ENCODE assay signal across 1 cellular context in the genomic region with DNA sequence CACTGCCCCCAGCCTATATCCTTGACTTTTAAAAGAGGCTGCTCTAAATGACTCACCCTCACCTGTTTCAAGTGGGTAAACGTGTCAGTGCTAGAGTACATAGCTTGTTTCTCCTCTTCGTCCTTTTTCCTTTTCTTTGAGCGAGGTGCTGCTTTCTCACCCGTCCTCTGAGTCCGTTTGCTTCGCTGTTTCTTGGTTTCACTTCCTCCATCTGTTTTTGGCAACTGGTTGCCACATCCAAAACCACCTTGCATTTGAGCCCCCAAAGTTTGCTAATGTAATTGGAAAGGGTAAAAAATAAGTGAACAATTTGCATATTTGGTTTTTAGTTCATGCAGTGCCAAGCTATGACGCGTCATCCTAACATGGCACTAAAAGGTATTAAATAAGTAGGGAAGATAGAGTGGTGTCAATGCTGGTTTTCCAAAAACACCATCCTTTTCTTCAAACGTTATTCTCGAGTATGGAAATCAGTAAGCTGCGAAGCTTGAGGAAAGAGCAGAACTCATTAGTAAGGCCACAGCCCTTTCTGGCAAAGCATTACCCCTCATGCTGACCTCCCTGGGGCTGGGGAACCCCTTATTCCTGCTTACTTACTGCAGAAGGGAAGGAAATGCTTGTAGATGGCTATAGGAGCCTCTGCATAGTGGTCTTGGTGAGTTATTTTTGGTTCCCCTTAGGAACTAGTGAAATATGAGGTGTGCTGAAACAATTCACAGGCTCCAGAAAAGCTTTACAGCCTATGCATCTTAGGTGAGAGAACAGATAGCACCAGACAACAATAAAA.
TF ChIP-seq lines count a peak whose summit lies in the region.

No MANE protein-coding gene starts in this region.

TF ChIP-seq in GM12878, 131 proteins besides CTCF, POLR2A, EP300 and RAD21 (continued from another document and continues in another):
- TF ChIP-seq, protein P1, sequence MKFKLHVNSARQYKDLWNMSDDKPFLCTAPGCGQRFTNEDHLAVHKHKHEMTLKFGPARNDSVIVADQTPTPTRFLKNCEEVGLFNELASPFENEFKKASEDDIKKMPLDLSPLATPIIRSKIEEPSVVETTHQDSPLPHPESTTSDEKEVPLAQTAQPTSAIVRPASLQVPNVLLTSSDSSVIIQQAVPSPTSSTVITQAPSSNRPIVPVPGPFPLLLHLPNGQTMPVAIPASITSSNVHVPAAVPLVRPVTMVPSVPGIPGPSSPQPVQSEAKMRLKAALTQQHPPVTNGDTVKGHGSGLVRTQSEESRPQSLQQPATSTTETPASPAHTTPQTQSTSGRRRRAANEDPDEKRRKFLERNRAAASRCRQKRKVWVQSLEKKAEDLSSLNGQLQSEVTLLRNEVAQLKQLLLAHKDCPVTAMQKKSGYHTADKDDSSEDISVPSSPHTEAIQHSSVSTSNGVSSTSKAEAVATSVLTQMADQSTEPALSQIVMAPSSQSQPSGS (IDR thresholded peaks at IDR 0.05; ENCODE audit: low read length) = peak; percentile 77
- TF ChIP-seq ETV6 (conservative IDR thresholded peaks at IDR 0.05 in 1 of 2, IDR thresholded peaks at IDR 0.05 in 1 of 2; ENCODE audit: borderline replicate concordance in 1 of 2, low read depth in 1 of 2) = peak in 1 of 2 experiments; percentile 86; a peak in 2 of 4 replicates
- TF ChIP-seq HDAC6 (IDR thresholded peaks at IDR 0.05; ENCODE audit: unreplicated experiment) = no peak
- TF ChIP-seq, protein P2, sequence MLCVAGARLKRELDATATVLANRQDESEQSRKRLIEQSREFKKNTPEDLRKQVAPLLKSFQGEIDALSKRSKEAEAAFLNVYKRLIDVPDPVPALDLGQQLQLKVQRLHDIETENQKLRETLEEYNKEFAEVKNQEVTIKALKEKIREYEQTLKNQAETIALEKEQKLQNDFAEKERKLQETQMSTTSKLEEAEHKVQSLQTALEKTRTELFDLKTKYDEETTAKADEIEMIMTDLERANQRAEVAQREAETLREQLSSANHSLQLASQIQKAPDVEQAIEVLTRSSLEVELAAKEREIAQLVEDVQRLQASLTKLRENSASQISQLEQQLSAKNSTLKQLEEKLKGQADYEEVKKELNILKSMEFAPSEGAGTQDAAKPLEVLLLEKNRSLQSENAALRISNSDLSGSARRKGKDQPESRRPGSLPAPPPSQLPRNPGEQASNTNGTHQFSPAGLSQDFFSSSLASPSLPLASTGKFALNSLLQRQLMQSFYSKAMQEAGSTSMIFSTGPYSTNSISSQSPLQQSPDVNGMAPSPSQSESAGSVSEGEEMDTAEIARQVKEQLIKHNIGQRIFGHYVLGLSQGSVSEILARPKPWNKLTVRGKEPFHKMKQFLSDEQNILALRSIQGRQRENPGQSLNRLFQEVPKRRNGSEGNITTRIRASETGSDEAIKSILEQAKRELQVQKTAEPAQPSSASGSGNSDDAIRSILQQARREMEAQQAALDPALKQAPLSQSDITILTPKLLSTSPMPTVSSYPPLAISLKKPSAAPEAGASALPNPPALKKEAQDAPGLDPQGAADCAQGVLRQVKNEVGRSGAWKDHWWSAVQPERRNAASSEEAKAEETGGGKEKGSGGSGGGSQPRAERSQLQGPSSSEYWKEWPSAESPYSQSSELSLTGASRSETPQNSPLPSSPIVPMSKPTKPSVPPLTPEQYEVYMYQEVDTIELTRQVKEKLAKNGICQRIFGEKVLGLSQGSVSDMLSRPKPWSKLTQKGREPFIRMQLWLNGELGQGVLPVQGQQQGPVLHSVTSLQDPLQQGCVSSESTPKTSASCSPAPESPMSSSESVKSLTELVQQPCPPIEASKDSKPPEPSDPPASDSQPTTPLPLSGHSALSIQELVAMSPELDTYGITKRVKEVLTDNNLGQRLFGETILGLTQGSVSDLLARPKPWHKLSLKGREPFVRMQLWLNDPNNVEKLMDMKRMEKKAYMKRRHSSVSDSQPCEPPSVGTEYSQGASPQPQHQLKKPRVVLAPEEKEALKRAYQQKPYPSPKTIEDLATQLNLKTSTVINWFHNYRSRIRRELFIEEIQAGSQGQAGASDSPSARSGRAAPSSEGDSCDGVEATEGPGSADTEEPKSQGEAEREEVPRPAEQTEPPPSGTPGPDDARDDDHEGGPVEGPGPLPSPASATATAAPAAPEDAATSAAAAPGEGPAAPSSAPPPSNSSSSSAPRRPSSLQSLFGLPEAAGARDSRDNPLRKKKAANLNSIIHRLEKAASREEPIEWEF (IDR thresholded peaks at IDR 0.05; ENCODE audit: insufficient replicate concordance, low read depth, low read length) = peak; percentile 48
- peak; percentile 90 for TF ChIP-seq NFIC (IDR thresholded peaks at IDR 0.05; ENCODE audit: low read depth, low read length)
- TF ChIP-seq POU2F2 (IDR thresholded peaks at IDR 0.05; ENCODE audit: borderline replicate concordance, low read depth, low read length) = peak; percentile 82; the same call in 2 of the 3 replicates
- TF ChIP-seq, protein P3, sequence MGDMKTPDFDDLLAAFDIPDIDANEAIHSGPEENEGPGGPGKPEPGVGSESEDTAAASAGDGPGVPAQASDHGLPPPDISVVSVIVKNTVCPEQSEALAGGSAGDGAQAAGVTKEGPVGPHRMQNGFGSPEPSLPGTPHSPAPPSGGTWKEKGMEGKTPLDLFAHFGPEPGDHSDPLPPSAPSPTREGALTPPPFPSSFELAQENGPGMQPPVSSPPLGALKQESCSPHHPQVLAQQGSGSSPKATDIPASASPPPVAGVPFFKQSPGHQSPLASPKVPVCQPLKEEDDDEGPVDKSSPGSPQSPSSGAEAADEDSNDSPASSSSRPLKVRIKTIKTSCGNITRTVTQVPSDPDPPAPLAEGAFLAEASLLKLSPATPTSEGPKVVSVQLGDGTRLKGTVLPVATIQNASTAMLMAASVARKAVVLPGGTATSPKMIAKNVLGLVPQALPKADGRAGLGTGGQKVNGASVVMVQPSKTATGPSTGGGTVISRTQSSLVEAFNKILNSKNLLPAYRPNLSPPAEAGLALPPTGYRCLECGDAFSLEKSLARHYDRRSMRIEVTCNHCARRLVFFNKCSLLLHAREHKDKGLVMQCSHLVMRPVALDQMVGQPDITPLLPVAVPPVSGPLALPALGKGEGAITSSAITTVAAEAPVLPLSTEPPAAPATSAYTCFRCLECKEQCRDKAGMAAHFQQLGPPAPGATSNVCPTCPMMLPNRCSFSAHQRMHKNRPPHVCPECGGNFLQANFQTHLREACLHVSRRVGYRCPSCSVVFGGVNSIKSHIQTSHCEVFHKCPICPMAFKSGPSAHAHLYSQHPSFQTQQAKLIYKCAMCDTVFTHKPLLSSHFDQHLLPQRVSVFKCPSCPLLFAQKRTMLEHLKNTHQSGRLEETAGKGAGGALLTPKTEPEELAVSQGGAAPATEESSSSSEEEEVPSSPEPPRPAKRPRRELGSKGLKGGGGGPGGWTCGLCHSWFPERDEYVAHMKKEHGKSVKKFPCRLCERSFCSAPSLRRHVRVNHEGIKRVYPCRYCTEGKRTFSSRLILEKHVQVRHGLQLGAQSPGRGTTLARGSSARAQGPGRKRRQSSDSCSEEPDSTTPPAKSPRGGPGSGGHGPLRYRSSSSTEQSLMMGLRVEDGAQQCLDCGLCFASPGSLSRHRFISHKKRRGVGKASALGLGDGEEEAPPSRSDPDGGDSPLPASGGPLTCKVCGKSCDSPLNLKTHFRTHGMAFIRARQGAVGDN (IDR thresholded peaks at IDR 0.05) = peak; percentile 74; the same call in 1 of the 2 replicates
- no peak for TF ChIP-seq SMAD5 (IDR thresholded peaks at IDR 0.05; ENCODE audit: low read depth)
- TF ChIP-seq, protein P4, sequence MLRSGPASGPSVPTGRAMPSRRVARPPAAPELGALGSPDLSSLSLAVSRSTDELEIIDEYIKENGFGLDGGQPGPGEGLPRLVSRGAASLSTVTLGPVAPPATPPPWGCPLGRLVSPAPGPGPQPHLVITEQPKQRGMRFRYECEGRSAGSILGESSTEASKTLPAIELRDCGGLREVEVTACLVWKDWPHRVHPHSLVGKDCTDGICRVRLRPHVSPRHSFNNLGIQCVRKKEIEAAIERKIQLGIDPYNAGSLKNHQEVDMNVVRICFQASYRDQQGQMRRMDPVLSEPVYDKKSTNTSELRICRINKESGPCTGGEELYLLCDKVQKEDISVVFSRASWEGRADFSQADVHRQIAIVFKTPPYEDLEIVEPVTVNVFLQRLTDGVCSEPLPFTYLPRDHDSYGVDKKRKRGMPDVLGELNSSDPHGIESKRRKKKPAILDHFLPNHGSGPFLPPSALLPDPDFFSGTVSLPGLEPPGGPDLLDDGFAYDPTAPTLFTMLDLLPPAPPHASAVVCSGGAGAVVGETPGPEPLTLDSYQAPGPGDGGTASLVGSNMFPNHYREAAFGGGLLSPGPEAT (IDR thresholded peaks at IDR 0.05; ENCODE audit: low read depth) = peak; percentile 94
- TF ChIP-seq KDM1A (IDR thresholded peaks at IDR 0.05; ENCODE audit: borderline replicate concordance) = no peak
- TF ChIP-seq, protein P5, sequence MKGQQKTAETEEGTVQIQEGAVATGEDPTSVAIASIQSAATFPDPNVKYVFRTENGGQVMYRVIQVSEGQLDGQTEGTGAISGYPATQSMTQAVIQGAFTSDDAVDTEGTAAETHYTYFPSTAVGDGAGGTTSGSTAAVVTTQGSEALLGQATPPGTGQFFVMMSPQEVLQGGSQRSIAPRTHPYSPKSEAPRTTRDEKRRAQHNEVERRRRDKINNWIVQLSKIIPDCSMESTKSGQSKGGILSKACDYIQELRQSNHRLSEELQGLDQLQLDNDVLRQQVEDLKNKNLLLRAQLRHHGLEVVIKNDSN (IDR thresholded peaks at IDR 0.05; ENCODE audit: borderline replicate concordance, extremely low read length, insufficient read depth, low read depth, low read length) = no peak
- peak; percentile 98 for TF ChIP-seq MEF2B (IDR thresholded peaks at IDR 0.05; ENCODE audit: partially characterized antibody, poor library complexity, severe bottlenecking)
- no peak for TF ChIP-seq ESRRA (IDR thresholded peaks at IDR 0.05; ENCODE audit: low read length)
- TF ChIP-seq, protein P6, sequence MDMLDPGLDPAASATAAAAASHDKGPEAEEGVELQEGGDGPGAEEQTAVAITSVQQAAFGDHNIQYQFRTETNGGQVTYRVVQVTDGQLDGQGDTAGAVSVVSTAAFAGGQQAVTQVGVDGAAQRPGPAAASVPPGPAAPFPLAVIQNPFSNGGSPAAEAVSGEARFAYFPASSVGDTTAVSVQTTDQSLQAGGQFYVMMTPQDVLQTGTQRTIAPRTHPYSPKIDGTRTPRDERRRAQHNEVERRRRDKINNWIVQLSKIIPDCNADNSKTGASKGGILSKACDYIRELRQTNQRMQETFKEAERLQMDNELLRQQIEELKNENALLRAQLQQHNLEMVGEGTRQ (IDR thresholded peaks at IDR 0.05; ENCODE audit: borderline replicate concordance, low read depth, low read length) = no peak
- TF ChIP-seq ZBED1 (IDR thresholded peaks at IDR 0.05; ENCODE audit: borderline replicate concordance) = 0 out of 2 replicates have a peak, but pooled peaks have one; percentile 25
- TF ChIP-seq YBX1 (IDR thresholded peaks at IDR 0.05) = no peak
- TF ChIP-seq, protein P7, sequence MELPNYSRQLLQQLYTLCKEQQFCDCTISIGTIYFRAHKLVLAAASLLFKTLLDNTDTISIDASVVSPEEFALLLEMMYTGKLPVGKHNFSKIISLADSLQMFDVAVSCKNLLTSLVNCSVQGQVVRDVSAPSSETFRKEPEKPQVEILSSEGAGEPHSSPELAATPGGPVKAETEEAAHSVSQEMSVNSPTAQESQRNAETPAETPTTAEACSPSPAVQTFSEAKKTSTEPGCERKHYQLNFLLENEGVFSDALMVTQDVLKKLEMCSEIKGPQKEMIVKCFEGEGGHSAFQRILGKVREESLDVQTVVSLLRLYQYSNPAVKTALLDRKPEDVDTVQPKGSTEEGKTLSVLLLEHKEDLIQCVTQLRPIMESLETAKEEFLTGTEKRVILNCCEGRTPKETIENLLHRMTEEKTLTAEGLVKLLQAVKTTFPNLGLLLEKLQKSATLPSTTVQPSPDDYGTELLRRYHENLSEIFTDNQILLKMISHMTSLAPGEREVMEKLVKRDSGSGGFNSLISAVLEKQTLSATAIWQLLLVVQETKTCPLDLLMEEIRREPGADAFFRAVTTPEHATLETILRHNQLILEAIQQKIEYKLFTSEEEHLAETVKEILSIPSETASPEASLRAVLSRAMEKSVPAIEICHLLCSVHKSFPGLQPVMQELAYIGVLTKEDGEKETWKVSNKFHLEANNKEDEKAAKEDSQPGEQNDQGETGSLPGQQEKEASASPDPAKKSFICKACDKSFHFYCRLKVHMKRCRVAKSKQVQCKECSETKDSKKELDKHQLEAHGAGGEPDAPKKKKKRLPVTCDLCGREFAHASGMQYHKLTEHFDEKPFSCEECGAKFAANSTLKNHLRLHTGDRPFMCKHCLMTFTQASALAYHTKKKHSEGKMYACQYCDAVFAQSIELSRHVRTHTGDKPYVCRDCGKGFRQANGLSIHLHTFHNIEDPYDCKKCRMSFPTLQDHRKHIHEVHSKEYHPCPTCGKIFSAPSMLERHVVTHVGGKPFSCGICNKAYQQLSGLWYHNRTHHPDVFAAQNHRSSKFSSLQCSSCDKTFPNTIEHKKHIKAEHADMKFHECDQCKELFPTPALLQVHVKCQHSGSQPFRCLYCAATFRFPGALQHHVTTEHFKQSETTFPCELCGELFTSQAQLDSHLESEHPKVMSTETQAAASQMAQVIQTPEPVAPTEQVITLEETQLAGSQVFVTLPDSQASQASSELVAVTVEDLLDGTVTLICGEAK (IDR thresholded peaks at IDR 0.05; ENCODE audit: borderline replicate concordance) = no peak
- TF ChIP-seq ZNF217 (IDR thresholded peaks at IDR 0.05) = peak; percentile 85; the same call in 1 of the 2 replicates
- TF ChIP-seq EGR1 (IDR thresholded peaks at IDR 0.05; ENCODE audit: borderline replicate concordance in 1 of 2, low read depth in 2 of 2, low read length in 2 of 2) = no peak
- no peak for TF ChIP-seq SIX5 (IDR thresholded peaks at IDR 0.05; ENCODE audit: low read depth, low read length, severe bottlenecking)
- no peak for TF ChIP-seq BRCA1 (IDR thresholded peaks at IDR 0.05; ENCODE audit: low read depth, low read length)
- TF ChIP-seq IKZF1 (conservative IDR thresholded peaks at IDR 0.05) = peak; percentile 97
- TF ChIP-seq MTA3 (IDR thresholded peaks at IDR 0.05; ENCODE audit: borderline replicate concordance, low read length) = peak; percentile 97
- TF ChIP-seq ATF7 (IDR thresholded peaks at IDR 0.05; ENCODE audit: low read depth) = peak; percentile 86
- TF ChIP-seq, protein P8, sequence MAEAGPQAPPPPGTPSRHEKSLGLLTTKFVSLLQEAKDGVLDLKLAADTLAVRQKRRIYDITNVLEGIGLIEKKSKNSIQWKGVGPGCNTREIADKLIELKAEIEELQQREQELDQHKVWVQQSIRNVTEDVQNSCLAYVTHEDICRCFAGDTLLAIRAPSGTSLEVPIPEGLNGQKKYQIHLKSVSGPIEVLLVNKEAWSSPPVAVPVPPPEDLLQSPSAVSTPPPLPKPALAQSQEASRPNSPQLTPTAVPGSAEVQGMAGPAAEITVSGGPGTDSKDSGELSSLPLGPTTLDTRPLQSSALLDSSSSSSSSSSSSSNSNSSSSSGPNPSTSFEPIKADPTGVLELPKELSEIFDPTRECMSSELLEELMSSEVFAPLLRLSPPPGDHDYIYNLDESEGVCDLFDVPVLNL (IDR thresholded peaks at IDR 0.05; ENCODE audit: low read depth, low read length) = no peak
- TF ChIP-seq SUZ12 (IDR thresholded peaks at IDR 0.05; ENCODE audit: unreplicated experiment) = no peak
